ENCODE assay signal across 25 cellular contexts in genomic region chr11:82896183-82896582, GRCh38.
"Had no signal": no experiment of that assay in that cellular context is flagged by ENCODE, and none has a peak within 500 bp of the region (broad histone marks: within the 10 kb centered on the region; RNA-seq: fewer than 3 reads in every experiment).

No MANE protein-coding gene starts in this region.

- DNase-seq: activated CD4-positive, alpha-beta T cell treated with anti-CD3 and anti-CD28 coated beads for 4 hours; activated CD4-positive, alpha-beta T cell treated with anti-CD3 and anti-CD28 coated beads, Interleukin-2, amount 50 U/mL, for 4 hours; activated CD8-positive, alpha-beta memory T cell treated with anti-CD3 and anti-CD28 coated beads for 24 hours; activated gamma-delta T cell; activated naive CD4-positive, alpha-beta T cell treated with anti-CD3 and anti-CD28 coated beads, Interleukin-2, amount 10 ng/mL, durations not matched to agents 7 days and 5 days; activated T-cell treated with anti-CD3 and anti-CD28 coated beads, Interleukin-2, amount 50 U/mL, for 1 hour; amniotic stem cell; brain microvascular endothelial cell; effector memory CD8-positive, alpha-beta T cell; islet precursor cell; left ventricle myocardium superior; nephron progenitor cell; ovary; retina; stimulated activated CD4-positive, alpha-beta T cell treated with anti-CD3 and anti-CD28 coated beads, Interleukin-1b, Interleukin-23, amount 100 ng/mL, for 48 hours; stimulated activated CD4-positive, alpha-beta T cell treated with anti-CD3 and anti-CD28 coated beads, Interleukin-4, amount 100 ng/mL, for 4 hours; stimulated activated CD8-positive, alpha-beta memory T cell treated with anti-CD3 and anti-CD28 coated beads, Interleukin-4, amount 100 ng/mL, for 48 hours; stimulated activated naive CD4-positive, alpha-beta T cell had no signal

- H2AFZ ChIP-seq: hepatocyte had no signal

- H3K27me3 ChIP-seq: brain microvascular endothelial cell, gastroesophageal sphincter, hepatocyte, ovary, tibial nerve had no signal

- H3K4me2 ChIP-seq: hepatocyte had no signal

- H3K27ac ChIP-seq: brain microvascular endothelial cell, coronary artery, gastroesophageal sphincter, hepatocyte, ovary, prostate gland, tibial nerve had no signal

- H3K9me3 Mint-ChIP-seq: activated naive CD4-positive, alpha-beta T cell treated with anti-CD3 and anti-CD28 coated beads, Interleukin-2, amount 10 ng/mL, durations not matched to agents 7 days and 5 days; effector memory CD8-positive, alpha-beta T cell; nephron progenitor cell had no signal

- H3K4me3 Mint-ChIP-seq: activated naive CD4-positive, alpha-beta T cell treated with anti-CD3 and anti-CD28 coated beads, Interleukin-2, amount 10 ng/mL, durations not matched to agents 7 days and 5 days; effector memory CD8-positive, alpha-beta T cell; nephron progenitor cell had no signal

- H3K9me3 ChIP-seq: gastroesophageal sphincter, ovary, prostate gland, tibial nerve had no signal

- H3K36me3 Mint-ChIP-seq: activated naive CD4-positive, alpha-beta T cell treated with anti-CD3 and anti-CD28 coated beads, Interleukin-2, amount 10 ng/mL, durations not matched to agents 7 days and 5 days had no signal

- H3K27me3 Mint-ChIP-seq: activated naive CD4-positive, alpha-beta T cell treated with anti-CD3 and anti-CD28 coated beads, Interleukin-2, amount 10 ng/mL, durations not matched to agents 7 days and 5 days; effector memory CD8-positive, alpha-beta T cell had no signal

- H3K4me1 ChIP-seq: prostate gland had no signal

- H3K4me3 ChIP-seq: coronary artery, gastroesophageal sphincter, hepatocyte, ovary, prostate gland, skin epidermis, tibial nerve had no signal

- H3K36me3 ChIP-seq: brain microvascular endothelial cell, gastroesophageal sphincter, ovary, prostate gland, tibial nerve had no signal

- H3K27ac Mint-ChIP-seq: activated naive CD4-positive, alpha-beta T cell treated with anti-CD3 and anti-CD28 coated beads, Interleukin-2, amount 10 ng/mL, durations not matched to agents 7 days and 5 days; nephron progenitor cell had no signal

- ATAC-seq: effector memory CD8-positive, alpha-beta T cell; gastroesophageal sphincter; left ventricle myocardium superior; sciatic nerve had no signal
